In the genomic region with DNA sequence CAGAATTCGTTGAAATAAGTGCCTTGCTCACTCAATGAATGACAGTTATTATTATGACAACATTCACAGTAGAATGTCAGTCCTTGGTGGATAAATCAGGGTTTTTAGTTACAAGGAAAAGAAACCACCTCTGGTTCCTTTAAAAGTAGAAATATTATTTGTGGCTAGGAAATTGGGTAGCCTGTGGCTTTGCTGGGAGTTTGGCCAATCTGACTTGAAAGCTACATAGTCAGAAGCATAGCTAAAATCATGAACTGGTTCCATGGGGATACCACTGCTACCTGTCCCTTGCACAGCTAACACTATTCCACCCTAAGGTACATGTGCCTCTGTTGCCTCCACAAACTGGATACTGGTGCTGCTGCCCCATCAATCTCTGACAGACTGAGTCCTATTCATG, we compare ENCODE assay signal across 24 cellular contexts. TPM values are rescaled to one million over a fixed set of nuclear protein-coding genes. Genes with fewer than 3 reads are reported as not detected.
A peak's percentile ranks its signal among the peaks of the same experiment; 100 is the strongest.
DNase-seq lines count a peak whose midpoint lies in the region; ATAC-seq, FAIRE-seq and TF ChIP-seq lines count a peak whose summit lies in the region.
"Had no signal": no experiment of that assay in that cellular context is flagged by ENCODE, and none has a peak within 500 bp of the region (broad histone marks: within the 10 kb centered on the region; RNA-seq: fewer than 3 reads in every experiment).

No MANE protein-coding gene starts in this region.

- SMC1A ChIA-PET in GM12878 (lab: Charles Lee; ENCODE audit: uncharacterized antibody, unreplicated experiment) = interaction anchor here (1.0 to 4.3 kb wide), 6 partner anchors 10 to 66 kb away, joined by 3 to 29 read pairs (median 12); a partner anchor contains a TSS

- intact Hi-C loops in GM12878 (cut with micrococcal nuclease; ENCODE audit: unreplicated experiment) = no loop called here

- no peaks in the 10 kb centered on the region for H3K79me2 ChIP-seq in GM12878 (ENCODE audit: control insufficient read depth, insufficient read depth, low read length)

- no peak for DNase-seq in activated naive CD4-positive, alpha-beta T cell treated with anti-CD3 and anti-CD28 coated beads, Interleukin-2, amount 10 ng/mL, durations not matched to agents 7 days and 5 days
- no peak for DNase-seq in activated naive CD4-positive, alpha-beta T cell (lab: John Stamatoyannopoulos, UW)
- peak; percentile 33 for DNase-seq in M059J (ENCODE audit: low read depth)
- no peak for DNase-seq in GM12878 (ENCODE audit: low read depth, low spot score)
- no peak for DNase-seq in urothelium cell line (ENCODE audit: low spot score)
- no peak for DNase-seq in retina
- no peak for DNase-seq in NCI-H2029 treated with DMSO at 0.1 percent for 48 hours (lab: John Stamatoyannopoulos, UW)
- DNase-seq in stimulated activated CD4-positive, alpha-beta T cell treated with anti-CD3 and anti-CD28 coated beads, Interleukin-2, amount 100 ng/mL, for 24 hours = no peak
- DNase-seq: activated CD4-positive, alpha-beta T cell treated with anti-CD3 and anti-CD28 coated beads for 36 hours; C1 segment of cervical spinal cord; heart left ventricle; IMR-90; left cardiac atrium; mammary epithelial cell; NCI-H1105 treated with DMSO at 0.1 percent for 48 hours; NCI-H2029; PC-9; SJCRH30; stimulated activated CD4-positive, alpha-beta T cell treated with anti-CD3 and anti-CD28 coated beads, Interleukin-1b, Interleukin-23, amount 100 ng/mL, for 48 hours; upper lobe of right lung had no signal

- no peak overlapping the region for H3K4me3 ChIP-seq in GM12878
- H3K4me3 ChIP-seq: heart left ventricle, PC-9, SJCRH30, skin epidermis, upper lobe of right lung had no signal

- peaks cover 34% of the 10 kb centered on the region for H3K4me1 Mint-ChIP-seq in activated naive CD4-positive, alpha-beta T cell treated with anti-CD3 and anti-CD28 coated beads, Interleukin-2, amount 10 ng/mL, durations not matched to agents 7 days and 5 days

- TF ChIP-seq RAD21 in GM12878 (IDR thresholded peaks at IDR 0.05; ENCODE audit: insufficient read depth, low read depth, low read length) = no peak

- H3K27ac ChIP-seq in GM12878 (ENCODE audit: control insufficient read depth, insufficient read depth) = peak overlapping the region; percentile 99
- H3K27ac ChIP-seq: epithelial cell of prostate, PC-9, SJCRH30 had no signal

- FAIRE-seq in GM12878 (lab: Jason Lieb, UNC) (no peak), urothelium cell line (lab: Jason Lieb, UNC) (peak; percentile 74)

- no peak overlapping the region for H3K4me3 Mint-ChIP-seq in activated naive CD4-positive, alpha-beta T cell treated with anti-CD3 and anti-CD28 coated beads, Interleukin-2, amount 10 ng/mL, durations not matched to agents 7 days and 5 days
- H3K4me3 Mint-ChIP-seq: activated CD4-positive, alpha-beta T cell treated with anti-CD3 and anti-CD28 coated beads for 36 hours; brain had no signal

- TF ChIP-seq EP300 in GM12878 (IDR thresholded peaks at IDR 0.05; ENCODE audit: borderline replicate concordance in 1 of 2, control insufficient read depth in 1 of 2, low read depth in 2 of 2, low read length in 2 of 2) = no peak

- in situ Hi-C loops in GM12878 (cut with MboI) = no loop called here

- no peaks in the 10 kb centered on the region for H3K27me3 Mint-ChIP-seq in activated naive CD4-positive, alpha-beta T cell treated with anti-CD3 and anti-CD28 coated beads, Interleukin-2, amount 10 ng/mL, durations not matched to agents 7 days and 5 days
- H3K27me3 Mint-ChIP-seq: activated CD4-positive, alpha-beta T cell treated with anti-CD3 and anti-CD28 coated beads for 36 hours; brain had no signal

- peak overlapping the region; percentile 35; the same call in 1 of the 2 replicates for H2AFZ ChIP-seq in GM12878 (ENCODE audit: control insufficient read depth, low read depth, low read length)
- H2AFZ ChIP-seq: PC-9 had no signal

- no TSS peak for BruUV-seq in GM12878 (replicated peaks; lab: Mats Ljungman, UMichigan)

- no peak overlapping the region for H3K9ac ChIP-seq in GM12878 (ENCODE audit: control insufficient read depth, insufficient read depth, low read length)

- RAD21 ChIA-PET in GM12878 (lab: Charles Lee; ENCODE audit: unreplicated experiment) = interaction anchor here (0.7 to 3.1 kb wide), 4 partner anchors 14 to 1739 kb away, joined by 3 to 30 read pairs (median 6); a partner anchor contains a TSS

- peak overlapping the region; percentile 4; the same call in 1 of the 2 replicates for H3K4me2 ChIP-seq in GM12878 (ENCODE audit: control insufficient read depth, insufficient read depth)
- H3K4me2 ChIP-seq: PC-9 had no signal

- CTCF ChIA-PET in activated naive CD4-positive, alpha-beta T cell treated with anti-CD3 and anti-CD28 coated beads, Interleukin-2, amount 10 ng/mL, durations not matched to agents 7 days and 5 days (lab: Charles Lee) = no interaction called here
- CTCF ChIA-PET in GM12878 (lab: Yijun Ruan, JAX) = interaction anchor here (0.6 to 1.6 kb wide), 3 partner anchors 9 to 127 kb away, joined by 3 to 8 read pairs (median 3); no protein-coding TSS in a partner anchor

- H3K9me3 Mint-ChIP-seq in activated naive CD4-positive, alpha-beta T cell treated with anti-CD3 and anti-CD28 coated beads, Interleukin-2, amount 10 ng/mL, durations not matched to agents 7 days and 5 days = peaks cover 3% of the 10 kb centered on the region
- H3K9me3 Mint-ChIP-seq: brain had no signal

- no peak for TF ChIP-seq CTCF in GM12878 (IDR thresholded peaks at IDR 0.05 in 2 of 3, conservative IDR thresholded peaks at IDR 0.05 in 1 of 3; ENCODE audit: control insufficient read depth in 2 of 3, extremely low read depth in 1 of 3, insufficient read depth in 1 of 3, low read depth in 3 of 3, low read length in 3 of 3)

- no peaks in the 10 kb centered on the region for H3K27me3 ChIP-seq in GM12878 (replicated peaks in 1 of 2; ENCODE audit: control insufficient read depth in 2 of 2, insufficient read depth in 2 of 2, low read length in 1 of 2)
- H3K27me3 ChIP-seq: heart left ventricle, SJCRH30, upper lobe of right lung had no signal

- no peaks in the 10 kb centered on the region for H3K36me3 ChIP-seq in GM12878 (ENCODE audit: control insufficient read depth in 2 of 2, insufficient read depth in 2 of 2, low read length in 1 of 2)
- H3K36me3 ChIP-seq: heart left ventricle, SJCRH30, upper lobe of right lung had no signal

- H4K20me1 ChIP-seq in GM12878 (ENCODE audit: control insufficient read depth, insufficient read depth) = no peaks in the 10 kb centered on the region

- H3K9me3 ChIP-seq in GM12878 (replicated peaks; ENCODE audit: control insufficient read depth, insufficient read depth, low read length) = no peaks in the 10 kb centered on the region
- H3K9me3 ChIP-seq: heart left ventricle, SJCRH30, upper lobe of right lung had no signal

- H3K4me1 ChIP-seq in GM12878 (ENCODE audit: control insufficient read depth, insufficient read depth, low read length) = peaks cover 43% of the 10 kb centered on the region

- ATAC-seq in GM12878 = no peak
- ATAC-seq: activated CD4-positive, alpha-beta T cell treated with anti-CD3 and anti-CD28 coated beads for 36 hours; activated naive CD4-positive, alpha-beta T cell treated with anti-CD3 and anti-CD28 coated beads, Interleukin-2, amount 50 U/mL, for 72 hours; heart left ventricle; left cardiac atrium; upper lobe of right lung had no signal

- 5% methylated on average over 1 of the region's 1 CpG for WGBS in GM12878 (ENCODE audit: insufficient coverage, insufficient replicate concordance, low lambda C conversion rate, missing lambda C conversion rate)

- POLR2A ChIA-PET in GM12878 (lab: Charles Lee) = interaction anchor here (1.4 to 4.8 kb wide), 4 partner anchors 11 to 37 kb away, joined by 5 to 44 read pairs (median 7); a partner anchor contains a TSS

- H3K36me3 Mint-ChIP-seq in activated naive CD4-positive, alpha-beta T cell treated with anti-CD3 and anti-CD28 coated beads, Interleukin-2, amount 10 ng/mL, durations not matched to agents 7 days and 5 days = peaks cover 9% of the 10 kb centered on the region
- H3K36me3 Mint-ChIP-seq: brain had no signal

- no peak for TF ChIP-seq POLR2A in GM12878 (IDR thresholded peaks at IDR 0.05; ENCODE audit: low read depth, low read length)

- H3K27ac Mint-ChIP-seq in activated naive CD4-positive, alpha-beta T cell treated with anti-CD3 and anti-CD28 coated beads, Interleukin-2, amount 10 ng/mL, durations not matched to agents 7 days and 5 days = peak overlapping the region; percentile 87
- H3K27ac Mint-ChIP-seq: activated CD4-positive, alpha-beta T cell treated with anti-CD3 and anti-CD28 coated beads for 36 hours; activated naive CD4-positive, alpha-beta T cell treated with anti-CD3 and anti-CD28 coated beads, Interleukin-2, amount 50 U/mL, for 72 hours; brain had no signal

TF ChIP-seq in GM12878, 131 proteins besides CTCF, POLR2A, EP300 and RAD21 (continues in another document):
- no peak for TF ChIP-seq ZZZ3 (IDR thresholded peaks at IDR 0.05; ENCODE audit: control insufficient read depth, insufficient read length, low read depth)

RNA-seq across cellular contexts. Expression of a gene that starts 12.8 kb away (rescaled TPM):
- total RNA-seq in M059J (2014; rRNA removed; shearing (Covaris generic)) = 35.4 and 38.3 TPM in 2 replicates
- total RNA-seq in GM12878 (2013; cell fraction: nucleolus; rRNA removed) = 550 and 614 TPM in 2 replicates
- total RNA-seq in GM12878 (2014; rRNA removed) (71.6 and 89.8 TPM in 2 replicates), GM12878 (2014; rRNA removed; fragmentation: Illumina TruSeq; extraction: Trizol) (110 and 115 TPM in 2 replicates), GM12878 (2021) (50.2 and 52.0 TPM in 2 replicates)
- 23.0 TPM for polyA plus RNA-seq in GM12878 (2011; ENCODE audit: low read depth)
- polyA plus RNA-seq in GM12878 (2011; rRNA removed) (67.5 and 103 TPM in 2 replicates), GM12878 (2014; fragmentation: Illumina TruSeq; extraction: Trizol) (64.2 and 87.8 TPM in 2 replicates), GM12878 (2014; fragmentation: Nextera tagmentation; extraction: Ambion mirVana) (1 to 10 TPM; 6.0 to 7.2 TPM), GM12878 (2014; rRNA removed) (44.0 and 45.4 TPM in 2 replicates), GM12878 (2016; fragmentation: Nextera tagmentation; extraction: Ambion mirVana) (10 to 100 TPM; 16.5 to 17.5 TPM)
- 16.0 and 18.7 TPM in 2 replicates for polyA plus RNA-seq in GM12878 (2011; cell fraction: cytosol; rRNA removed)
- polyA plus RNA-seq in GM12878 (2011; cell fraction: nucleus; rRNA removed) = 72.0 and 77.0 TPM in 2 replicates
- 30.4 and 40.3 TPM in 2 replicates for polyA plus RNA-seq in GM12878 (2012)
- polyA minus RNA-seq in GM12878 (2011; rRNA and poly(A)+ RNA removed) = 62.1 and 99.8 TPM in 2 replicates
- 42.8 and 52.2 TPM in 2 replicates for polyA minus RNA-seq in GM12878 (2011; cell fraction: cytosol; rRNA and poly(A)+ RNA removed)
- 122 and 196 TPM in 2 replicates for polyA minus RNA-seq in GM12878 (2011; cell fraction: nucleus; rRNA and poly(A)+ RNA removed)
